ENCODE assay signal across 23 cellular contexts in the genomic region with DNA sequence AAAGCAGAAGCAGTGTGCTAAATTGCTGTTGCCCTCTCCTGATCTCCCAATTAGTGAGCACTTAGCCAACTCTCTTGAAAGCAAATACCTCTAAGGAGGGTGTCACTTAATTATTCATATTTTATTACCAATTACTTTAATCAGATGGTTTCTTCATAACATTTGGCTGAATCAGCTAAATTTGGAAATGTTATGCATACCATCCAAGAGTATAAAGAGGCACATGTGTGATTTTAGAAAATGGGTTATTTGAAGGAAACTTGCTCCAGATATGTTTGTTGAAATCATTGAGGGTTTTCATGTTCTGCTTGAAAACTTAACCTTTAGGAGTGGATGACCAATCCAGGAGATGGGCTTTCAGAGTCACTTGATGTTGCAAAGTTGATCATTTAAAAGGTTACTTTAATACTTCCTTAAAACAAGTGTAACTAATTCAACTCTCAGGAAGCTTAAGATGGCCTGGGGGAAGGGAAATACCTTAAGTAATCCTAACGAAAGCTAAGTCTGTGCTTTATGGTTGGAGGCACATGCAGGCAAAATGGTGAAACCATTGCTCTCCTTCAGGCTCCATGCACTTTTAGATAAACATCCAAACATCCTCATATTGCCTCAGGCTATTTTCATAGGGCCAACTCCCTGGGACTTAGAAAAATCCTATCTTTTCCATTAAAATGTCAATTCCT.
DNase-seq lines count a peak whose midpoint lies in the region; ATAC-seq, FAIRE-seq and TF ChIP-seq lines count a peak whose summit lies in the region.
"Had no signal": no experiment of that assay in that cellular context is flagged by ENCODE, and none has a peak within 500 bp of the region (broad histone marks: within the 10 kb centered on the region; RNA-seq: fewer than 3 reads in every experiment).

No MANE protein-coding gene starts in this region.

- no peaks in the 10 kb centered on the region for H3K79me2 ChIP-seq in H1 (ENCODE audit: control insufficient read depth in 1 of 2, insufficient read depth in 2 of 2, low read length in 2 of 2)

- no peak overlapping the region for H2AK5ac ChIP-seq in H1 (ENCODE audit: low read depth, low read length)

- no peaks in the 10 kb centered on the region for H3K27me3 ChIP-seq in H1 (replicated peaks in 1 of 4; ENCODE audit: control insufficient read depth in 3 of 4, extremely low read depth in 1 of 4, insufficient read depth in 3 of 4, low read length in 3 of 4)

- no peak overlapping the region for H3K23ac ChIP-seq in H1 (ENCODE audit: insufficient read length)

- whole genome bisulfite sequencing in A549 (ENCODE audit: missing lambda C conversion rate), result 13% methylated on average over 1 of the region's 1 CpG
- 100% methylated on average over 1 of the region's 1 CpG; no CpG with 5 or more reads in 1 of the 2 experiments for WGBS in H1 (ENCODE audit: extremely low coverage in 1 of 2, insufficient coverage in 1 of 2, insufficient read length in 1 of 2, insufficient replicate concordance in 2 of 2, low coverage in 1 of 2, low lambda C conversion rate in 2 of 2, missing lambda C conversion rate in 1 of 2), 2 experiments

- no peak for TF ChIP-seq CTCF in A549 (IDR thresholded peaks at IDR 0.05)
- no peak for TF ChIP-seq CTCF in H1 (IDR thresholded peaks at IDR 0.05; ENCODE audit: control extremely low read depth in 1 of 3, insufficient read depth in 1 of 3, low read depth in 1 of 3, low read length in 3 of 3)

- no peak overlapping the region for H3K4me3 Mint-ChIP-seq in activated naive CD8-positive, alpha-beta T cell treated with anti-CD3 and anti-CD28 coated beads, Interleukin-2, amount 50 U/mL, for 24 hours
- H3K4me3 Mint-ChIP-seq: CD4-positive, CD25-positive, alpha-beta regulatory T cell; T-cell; T-helper 2 cell treated with Interferon-gamma antibody and Interleukin-4, amounts not matched to agents 5 μg/mL and 100 μg/mL, for 36 hours had no signal

- H3K79me1 ChIP-seq in H1 (ENCODE audit: low read depth, low read length), result no peaks in the 10 kb centered on the region

- no peak overlapping the region for H3K18ac ChIP-seq in H1 (ENCODE audit: extremely low read depth, low read length)

- no peaks in the 10 kb centered on the region for H4K20me1 ChIP-seq in H1 (replicated peaks in 1 of 2; ENCODE audit: control insufficient read depth in 1 of 2, insufficient read depth in 2 of 2, low read length in 2 of 2)

- H3K56ac ChIP-seq in H1 (replicated peaks; ENCODE audit: insufficient read length, low read depth, low read length), result no peak overlapping the region

- H3K9me3 Mint-ChIP-seq in activated naive CD8-positive, alpha-beta T cell treated with anti-CD3 and anti-CD28 coated beads, Interleukin-2, amount 50 U/mL, for 24 hours, result peaks cover 6% of the 10 kb centered on the region
- H3K9me3 Mint-ChIP-seq: T-helper 2 cell treated with Interferon-gamma antibody and Interleukin-4, amounts not matched to agents 5 μg/mL and 100 μg/mL, for 36 hours had no signal

- no peak overlapping the region for H2BK20ac ChIP-seq in H1 (ENCODE audit: low read length)

- H2BK15ac ChIP-seq in H1 (ENCODE audit: low read length), result no peak overlapping the region

- no peak overlapping the region for H2AFZ ChIP-seq in H1 (ENCODE audit: low read length)
- H2AFZ ChIP-seq: PC-9 had no signal

- DNase-seq in A549 (ENCODE audit: low read depth in 1 of 2, low spot score in 1 of 2) (no peak), ELF-1 (ENCODE audit: low read depth, low spot score) (peak; percentile 27), NOMO-1 treated with DMSO at 0.1 percent for 48 hours (lab: John Stamatoyannopoulos, UW; ENCODE audit: unreplicated experiment) (peak; percentile 45), H1 (ENCODE audit: low read depth in 1 of 2, low spot score in 2 of 2) (no peak), DMS 273 (lab: John Stamatoyannopoulos, UW; ENCODE audit: unreplicated experiment) (no peak), SK-N-DZ (ENCODE audit: low spot score) (no peak), NCI-H345 treated with DMSO at 0.1 percent for 48 hours (lab: John Stamatoyannopoulos, UW; ENCODE audit: unreplicated experiment) (no peak)
- DNase-seq in activated naive CD8-positive, alpha-beta T cell treated with anti-CD3 and anti-CD28 coated beads, Interleukin-2, amount 50 U/mL, for 24 hours, result no peak
- DNase-seq: CD4-positive, CD25-positive, alpha-beta regulatory T cell; KG1; NCI-H1092 treated with DMSO at 0.1 percent for 48 hours; NCI-H1436 treated with DMSO at 0.1 percent for 48 hours; NCI-H1930; NCI-H226; PC-9; RPMI8226; SHP77 treated with DMSO at 0.1 percent for 48 hours; T-cell had no signal

- H2BK120ac ChIP-seq in H1 (replicated peaks; ENCODE audit: low read depth, low read length), result no peak overlapping the region

- H2BK12ac ChIP-seq in H1 (ENCODE audit: low read depth, low read length), result no peak overlapping the region

- H3K27ac ChIP-seq in A549 (no peak overlapping the region), H1 (ENCODE audit: low read depth, low read length) (no peak overlapping the region)
- H3K27ac ChIP-seq: PC-9 had no signal

- no peak overlapping the region for H3K9ac ChIP-seq in H1 (replicated peaks in 1 of 4; ENCODE audit: extremely low read depth in 1 of 4, low read depth in 3 of 4, low read length in 3 of 4)

- POLR2A ChIA-PET in A549 (lab: Yijun Ruan, JAX), result no interaction called here
- POLR2A ChIA-PET in H1 (lab: Charles Lee; ENCODE audit: partially characterized antibody), result no interaction called here

- H4K91ac ChIP-seq in H1 (replicated peaks; ENCODE audit: insufficient read length, low read length), result no peak overlapping the region

- no peak overlapping the region for H4K8ac ChIP-seq in H1 (ENCODE audit: extremely low read depth, insufficient read depth, low read length)

- H3K4me3 ChIP-seq in A549 (no peak overlapping the region), H1 (ENCODE audit: extremely low read depth in 1 of 4, insufficient read depth in 2 of 4, low read depth in 3 of 4, low read length in 4 of 4) (no peak overlapping the region)
- H3K4me3 ChIP-seq: PC-9 had no signal

- no peak overlapping the region for H3K14ac ChIP-seq in H1 (ENCODE audit: insufficient read length)

- H3K4ac ChIP-seq in H1 (replicated peaks; ENCODE audit: insufficient read length, low read depth, low read length), result no peak overlapping the region

- H3K36me3 Mint-ChIP-seq in activated naive CD8-positive, alpha-beta T cell treated with anti-CD3 and anti-CD28 coated beads, Interleukin-2, amount 50 U/mL, for 24 hours (ENCODE audit: low read depth), result no peaks in the 10 kb centered on the region
- H3K36me3 Mint-ChIP-seq: CD4-positive, CD25-positive, alpha-beta regulatory T cell; T-cell had no signal

- H3K36me3 ChIP-seq in H1 (ENCODE audit: control insufficient read depth in 2 of 4, insufficient read depth in 4 of 4, low read length in 3 of 4), result no peaks in the 10 kb centered on the region

- no peak overlapping the region for H2BK5ac ChIP-seq in H1 (ENCODE audit: low read depth, low read length)

- FAIRE-seq in A549 (lab: Jason Lieb, UNC) (no peak), H1 (lab: Jason Lieb, UNC) (no peak)
- FAIRE-seq: A204.1, G401.6, GM12892, GM18507 had no signal

- no peak overlapping the region for H4K5ac ChIP-seq in H1 (ENCODE audit: insufficient read length, low read depth, low read length)

- H3K4me2 ChIP-seq in A549 (no peak overlapping the region), H1 (ENCODE audit: insufficient read depth in 1 of 2, low read depth in 2 of 2, low read length in 2 of 2) (no peak overlapping the region)
- H3K4me2 ChIP-seq: PC-9 had no signal

- no peak for TF ChIP-seq EP300 in A549 (IDR thresholded peaks at IDR 0.05)
- no peak for TF ChIP-seq EP300 in H1 (IDR thresholded peaks at IDR 0.05; ENCODE audit: borderline replicate concordance in 1 of 2, low read depth in 2 of 2, low read length in 2 of 2)

- H3K4me1 ChIP-seq in A549 (no peaks in the 10 kb centered on the region), H1 (replicated peaks in 1 of 4; ENCODE audit: control insufficient read depth in 3 of 4, insufficient read depth in 4 of 4, low read length in 3 of 4) (no peaks in the 10 kb centered on the region)

- no peaks in the 10 kb centered on the region for H3K23me2 ChIP-seq in H1 (ENCODE audit: low read depth, low read length)

- CTCF ChIA-PET in A549 (lab: Yijun Ruan, JAX), result no interaction called here
- CTCF ChIA-PET in H1 (lab: Charles Lee; ENCODE audit: partially characterized antibody), result no interaction called here

- no peaks in the 10 kb centered on the region for H3K4me1 Mint-ChIP-seq in activated naive CD8-positive, alpha-beta T cell treated with anti-CD3 and anti-CD28 coated beads, Interleukin-2, amount 50 U/mL, for 24 hours
- H3K4me1 Mint-ChIP-seq: CD4-positive, CD25-positive, alpha-beta regulatory T cell; T-cell had no signal

- no peak overlapping the region for H3K27ac Mint-ChIP-seq in activated naive CD8-positive, alpha-beta T cell treated with anti-CD3 and anti-CD28 coated beads, Interleukin-2, amount 50 U/mL, for 24 hours
- H3K27ac Mint-ChIP-seq: CD4-positive, CD25-positive, alpha-beta regulatory T cell; T-cell; T-helper 2 cell treated with Interferon-gamma antibody and Interleukin-4, amounts not matched to agents 5 μg/mL and 100 μg/mL, for 36 hours had no signal

- TF ChIP-seq POLR2A in A549 (IDR thresholded peaks at IDR 0.05; ENCODE audit: low read length) (no peak), H1 (IDR thresholded peaks at IDR 0.05; ENCODE audit: control extremely low read depth in 1 of 2, low read depth in 2 of 2, low read length in 2 of 2) (no peak)

- no peak for ATAC-seq in A549
- ATAC-seq in activated naive CD8-positive, alpha-beta T cell treated with anti-CD3 and anti-CD28 coated beads, Interleukin-2, amount 50 U/mL, for 24 hours, result no peak
- ATAC-seq: T-cell had no signal

- no peak for TF ChIP-seq RAD21 in A549 (conservative IDR thresholded peaks at IDR 0.05 in 1 of 2, IDR thresholded peaks at IDR 0.05 in 1 of 2)
- no peak for TF ChIP-seq RAD21 in H1 (IDR thresholded peaks at IDR 0.05 in 1 of 2, conservative IDR thresholded peaks at IDR 0.05 in 1 of 2; ENCODE audit: low read depth in 2 of 2, low read length in 2 of 2)

- no peaks in the 10 kb centered on the region for H3K27me3 Mint-ChIP-seq in activated naive CD8-positive, alpha-beta T cell treated with anti-CD3 and anti-CD28 coated beads, Interleukin-2, amount 50 U/mL, for 24 hours
- H3K27me3 Mint-ChIP-seq: T-cell had no signal

- no peaks in the 10 kb centered on the region for H3K9me3 ChIP-seq in A549
- H3K9me3 ChIP-seq in H1 (ENCODE audit: insufficient read depth in 2 of 2, low read depth in 1 of 2, low read length in 1 of 2), result no peaks in the 10 kb centered on the region; a peak in 1 of 4 replicates

TF ChIP-seq in H1, 55 proteins besides CTCF, POLR2A, EP300 and RAD21:
- TF ChIP-seq RXRA (IDR thresholded peaks at IDR 0.05; ENCODE audit: insufficient read depth, low read depth, low read length) (no peak), MAFK (IDR thresholded peaks at IDR 0.05; ENCODE audit: low read depth, low read length) (peak; percentile 32; the same call in 1 of the 2 replicates)

Comparison
In these comparisons a context has a peak if more than half of its experiments do, and no peak if none do; other contexts are left out.
1. DNase-seq: peak in ELF-1 (single experiment) and NOMO-1 treated with DMSO at 0.1 percent for 48 hours (single experiment); none in A549 (0 of 2), H1 (0 of 2), DMS 273 (single experiment), activated naive CD8-positive, alpha-beta T cell treated with anti-CD3 and anti-CD28 coated beads, Interleukin-2, amount 50 U/mL, for 24 hours (single experiment), SK-N-DZ (single experiment) and NCI-H345 treated with DMSO at 0.1 percent for 48 hours (single experiment).